ENCODE assay signal across 11 cellular contexts in the genomic region with DNA sequence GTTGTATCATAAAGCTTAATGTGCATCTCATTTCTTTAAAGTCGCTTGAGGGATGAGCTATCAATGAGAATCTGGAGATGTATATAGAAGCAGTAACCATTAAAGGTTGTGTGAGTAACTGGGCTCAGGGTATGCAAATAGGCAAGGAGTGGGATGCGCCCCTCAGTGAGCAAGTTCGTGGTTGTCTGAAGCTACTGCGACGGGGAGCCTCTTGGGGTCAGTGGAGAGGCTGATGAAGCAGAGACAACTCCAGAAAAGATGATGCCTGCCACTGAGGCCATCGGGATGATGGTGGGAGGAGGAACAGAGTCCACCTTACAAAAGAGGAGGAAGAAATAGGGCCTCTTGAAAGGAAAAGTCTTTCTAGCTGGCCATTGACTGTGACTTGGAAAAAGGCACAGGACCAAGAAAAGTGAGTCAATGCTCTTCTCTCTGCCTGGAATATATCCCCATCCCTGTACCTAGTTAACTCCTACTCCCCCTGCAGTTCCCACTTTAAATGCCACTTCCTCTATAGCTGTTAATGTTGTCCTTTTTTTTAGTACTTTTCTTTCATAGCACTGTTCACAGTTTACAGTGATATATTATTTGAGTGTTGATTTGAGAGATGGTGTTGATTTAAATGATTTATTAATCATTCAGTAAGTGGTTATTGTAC. TPM values are rescaled to one million over a fixed set of nuclear protein-coding genes. Genes with fewer than 3 reads are reported as not detected.
DNase-seq lines count a peak whose midpoint lies in the region; ATAC-seq and TF ChIP-seq lines count a peak whose summit lies in the region.
"Had no signal": no experiment of that assay in that cellular context is flagged by ENCODE, and none has a peak within 500 bp of the region (broad histone marks: within the 10 kb centered on the region; RNA-seq: fewer than 3 reads in every experiment).

No MANE protein-coding gene starts in this region.

- DNase-seq in AG08395 (ENCODE audit: low spot score) (peak; percentile 17), PC-3 (no peak), cortex of kidney (lab: John Stamatoyannopoulos, UW) (no peak)
- DNase-seq in naive thymus-derived CD4-positive, alpha-beta T cell, result no peak
- no peak for DNase-seq in activated naive CD4-positive, alpha-beta T cell (lab: John Stamatoyannopoulos, UW)
- DNase-seq: stimulated activated CD4-positive, alpha-beta T cell treated with anti-CD3 and anti-CD28 coated beads, Interleukin-12 subunit alpha, Interleukin-12 subunit beta, amount 100 ng/mL, for 4 hours had no signal

- intact Hi-C loops in PC-3 (cut with micrococcal nuclease), result no loop called here
- intact Hi-C loops in naive thymus-derived CD4-positive, alpha-beta T cell (cut with micrococcal nuclease), result no loop called here

- no peaks in the 10 kb centered on the region for H3K4me1 Mint-ChIP-seq in naive thymus-derived CD4-positive, alpha-beta T cell

- H3K4me2 ChIP-seq in PC-3 (ENCODE audit: low read length), result no peak overlapping the region
- H3K4me2 ChIP-seq: BLaER1 had no signal

- no peaks in the 10 kb centered on the region for H4K20me1 ChIP-seq in PC-3 (ENCODE audit: low read length)
- H4K20me1 ChIP-seq: BLaER1 had no signal

- H2AFZ ChIP-seq in PC-3 (ENCODE audit: low read length), result no peak overlapping the region

- H3K36me3 Mint-ChIP-seq in naive thymus-derived CD4-positive, alpha-beta T cell, result peaks cover 0 to 4% (median 0%) of the 10 kb centered on the region in 5 donors

- no peaks in the 10 kb centered on the region for H3K4me1 ChIP-seq in PC-3 (ENCODE audit: insufficient read depth, low read length)
- no peaks in the 10 kb centered on the region for H3K4me1 ChIP-seq in naive thymus-derived CD4-positive, alpha-beta T cell (ENCODE audit: control insufficient read depth in 2 of 2, insufficient read depth in 2 of 2, low read length in 2 of 2)
- H3K4me1 ChIP-seq: ascending aorta, BLaER1 had no signal

- TF ChIP-seq CTCF in PC-3 (conservative IDR thresholded peaks at IDR 0.05; ENCODE audit: low read depth, low read length), result 0 out of 2 replicates have a peak, but pooled peaks have one; percentile 16

- H3K79me2 ChIP-seq in PC-3 (ENCODE audit: low read length), result no peaks in the 10 kb centered on the region

- POLR2A ChIA-PET in PC-3 (lab: Charles Lee; ENCODE audit: unreplicated experiment), result no interaction called here
- POLR2A ChIA-PET in naive thymus-derived CD4-positive, alpha-beta T cell (lab: Charles Lee), result no interaction called here

- H3K36me3 ChIP-seq in PC-3 (ENCODE audit: low read depth, low read length), result no peaks in the 10 kb centered on the region
- no peaks in the 10 kb centered on the region for H3K36me3 ChIP-seq in naive thymus-derived CD4-positive, alpha-beta T cell (ENCODE audit: control insufficient read depth in 2 of 3, insufficient read depth in 3 of 3, low read length in 3 of 3)
- H3K36me3 ChIP-seq: ascending aorta, BLaER1 had no signal

- no peak overlapping the region for H3K27ac Mint-ChIP-seq in naive thymus-derived CD4-positive, alpha-beta T cell

- ATAC-seq in GM18909 (IDR thresholded peaks at IDR 0.05; ENCODE audit: poor library complexity, unreplicated experiment) (peak; percentile 92), HG02852 (IDR thresholded peaks at IDR 0.05; ENCODE audit: unreplicated experiment) (peak; percentile 97), PC-3 (no peak), GM19324 (IDR thresholded peaks at IDR 0.05; ENCODE audit: low FRiP score, unreplicated experiment) (no peak)
- ATAC-seq in naive thymus-derived CD4-positive, alpha-beta T cell, result no peak

- no peak overlapping the region for H3K27ac ChIP-seq in PC-3 (ENCODE audit: low read length)
- H3K27ac ChIP-seq in naive thymus-derived CD4-positive, alpha-beta T cell (ENCODE audit: low read depth, low read length), result no peak overlapping the region
- H3K27ac ChIP-seq: ascending aorta, BLaER1 had no signal

- H3K27me3 ChIP-seq in PC-3 (ENCODE audit: low read length), result peaks cover 24% of the 10 kb centered on the region
- H3K27me3 ChIP-seq in naive thymus-derived CD4-positive, alpha-beta T cell (ENCODE audit: control insufficient read depth in 2 of 2, insufficient read depth in 2 of 2, low read length in 2 of 2), result no peaks in the 10 kb centered on the region
- H3K27me3 ChIP-seq: ascending aorta, BLaER1 had no signal

- CTCF ChIA-PET in PC-3 (lab: Charles Lee), result no interaction called here
- CTCF ChIA-PET in naive thymus-derived CD4-positive, alpha-beta T cell (lab: Charles Lee), result no interaction called here

- H3K9me3 ChIP-seq in PC-3 (ENCODE audit: low read length), result no peaks in the 10 kb centered on the region
- no peaks in the 10 kb centered on the region for H3K9me3 ChIP-seq in naive thymus-derived CD4-positive, alpha-beta T cell (ENCODE audit: control insufficient read depth in 2 of 3, low read length in 3 of 3)
- H3K9me3 ChIP-seq: ascending aorta, BLaER1 had no signal

- peaks cover 0 to 27% (median 4%) of the 10 kb centered on the region in 5 donors for H3K27me3 Mint-ChIP-seq in naive thymus-derived CD4-positive, alpha-beta T cell

- no peaks in the 10 kb centered on the region for H3K9me2 ChIP-seq in PC-3 (replicated peaks; ENCODE audit: low read length)

- H3F3A ChIP-seq in PC-3 (ENCODE audit: low read length, unreplicated experiment), result no peaks in the 10 kb centered on the region

- H3K9me3 Mint-ChIP-seq in naive thymus-derived CD4-positive, alpha-beta T cell, result peaks cover 0 to 4% (median 0%) of the 10 kb centered on the region in 11 donors

- no peak overlapping the region for H3K4me3 Mint-ChIP-seq in naive thymus-derived CD4-positive, alpha-beta T cell

- H3K4me3 ChIP-seq in PC-3 (ENCODE audit: low read length), result no peak overlapping the region
- no peak overlapping the region for H3K4me3 ChIP-seq in naive thymus-derived CD4-positive, alpha-beta T cell (ENCODE audit: low read length)
- H3K4me3 ChIP-seq: ascending aorta, BLaER1 had no signal

- no TSS peak for BruUV-seq in PC-3 (replicated peaks; lab: Mats Ljungman, UMichigan)

- no peak overlapping the region for H3K9ac ChIP-seq in PC-3 (ENCODE audit: low read length)
- H3K9ac ChIP-seq: BLaER1 had no signal

RNA-seq across cellular contexts. Expression of gene LSM6, which starts 51.4 kb away (rescaled TPM):
- total RNA-seq in PC-3 (2014; rRNA removed), result 62.8 and 76.3 TPM in 2 replicates
- total RNA-seq in naive thymus-derived CD4-positive, alpha-beta T cell, result 10 to 100 TPM; 24.7 to 49.7 (median 46.2) TPM
- 10 to 100 TPM; 48.3 to 73.6 TPM for polyA plus RNA-seq in naive thymus-derived CD4-positive, alpha-beta T cell

Comparison
In these comparisons a context has a peak if more than half of its experiments do, and no peak if none do; other contexts are left out.
1. ATAC-seq: peak in GM18909 (single experiment) and HG02852 (single experiment); none in PC-3 (single experiment), naive thymus-derived CD4-positive, alpha-beta T cell (single experiment) and GM19324 (single experiment).